9 cellular contexts compared by ENCODE assay signal in the genomic region with DNA sequence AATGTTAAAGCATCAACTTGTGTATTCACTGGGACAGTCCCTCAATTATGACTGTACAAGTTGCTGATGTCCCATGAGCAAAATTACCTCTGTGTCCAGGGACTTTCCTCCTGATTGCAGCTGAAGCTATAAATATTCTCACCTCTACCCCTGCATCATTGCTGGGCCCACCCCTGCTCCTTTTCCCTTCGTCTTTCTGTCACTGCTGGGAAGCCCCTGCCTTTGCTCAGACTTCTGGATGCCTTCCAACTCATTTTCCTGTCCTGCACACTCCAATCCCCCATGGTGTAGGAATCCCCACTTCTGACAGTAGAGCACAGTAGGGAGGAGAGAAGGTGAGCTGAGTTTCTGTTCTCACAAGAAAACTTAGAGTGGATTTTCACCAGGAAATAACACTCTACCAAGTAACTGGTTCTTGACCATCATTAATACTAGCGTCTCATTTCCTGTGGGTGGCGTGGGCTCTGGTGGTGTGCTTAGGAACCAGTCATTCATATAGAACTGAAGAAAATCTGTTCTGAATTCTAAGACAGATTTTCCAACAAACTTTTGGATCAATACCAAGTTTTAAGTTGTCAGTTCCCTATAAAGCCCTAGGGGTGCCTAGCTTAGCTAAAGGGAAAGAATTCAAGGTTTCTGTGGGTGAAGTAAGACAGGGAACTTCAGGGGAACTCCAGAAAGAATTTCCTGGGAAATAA.
DNase-seq lines count a peak whose midpoint lies in the region; ATAC-seq and TF ChIP-seq lines count a peak whose summit lies in the region.
"Had no signal": no experiment of that assay in that cellular context is flagged by ENCODE, and none has a peak within 500 bp of the region (broad histone marks: within the 10 kb centered on the region; RNA-seq: fewer than 3 reads in every experiment).

No MANE protein-coding gene starts in this region.

- no peak for TF ChIP-seq EP300 in sigmoid colon (IDR thresholded peaks at IDR 0.05)

- peaks cover 0 to 16% (median 8%) of the 10 kb centered on the region in 4 donors for H3K4me1 ChIP-seq in sigmoid colon

- H3K9me3 ChIP-seq in sigmoid colon: no peaks in the 10 kb centered on the region

- TF ChIP-seq POLR2A in sigmoid colon (IDR thresholded peaks at IDR 0.05): no peak

- peak overlapping the region in 1 of 4 donors; percentile 34 for H3K27ac ChIP-seq in sigmoid colon
- H3K27ac ChIP-seq: VCaP had no signal

- no peaks in the 10 kb centered on the region for H3K27me3 ChIP-seq in sigmoid colon

- no peaks in the 10 kb centered on the region for H3K36me3 ChIP-seq in sigmoid colon

- TF ChIP-seq CTCF in sigmoid colon (IDR thresholded peaks at IDR 0.05): no peak

- WGBS in sigmoid colon, 2 donors: 24 to 68% methylated on average over 3 of the region's 3 CpGs

- ATAC-seq in GM18517 (IDR thresholded peaks at IDR 0.05; ENCODE audit: unreplicated experiment) (peak; percentile 75), GM21825 (IDR thresholded peaks at IDR 0.05; ENCODE audit: unreplicated experiment) (peak; percentile 65), HG03521 (IDR thresholded peaks at IDR 0.05; ENCODE audit: unreplicated experiment) (no peak)

- intact Hi-C loops in sigmoid colon (cut with DNase I): loop anchor here (10.0 kb wide), 1 partner anchor 143 kb away; no protein-coding TSS in a partner anchor

- no peak overlapping the region for H3K4me3 ChIP-seq in sigmoid colon

- DNase-seq in NCI-H69 (lab: John Stamatoyannopoulos, UW) (peak; percentile 30), lung microvascular endothelial cell (ENCODE audit: low read depth in 2 of 2) (peak; percentile 48 to 76), NCI-H345 (lab: John Stamatoyannopoulos, UW) (no peak), sigmoid colon (no peak), AML-193 (lab: John Stamatoyannopoulos, UW) (no peak)

Comparison
In these comparisons a context has a peak if more than half of its experiments do, and no peak if none do; other contexts are left out.
1. DNase-seq: peak in NCI-H69 (single experiment) and lung microvascular endothelial cell (2 of 2); none in NCI-H345 (single experiment), sigmoid colon (single experiment) and AML-193 (0 of 2).